ENCODE assay signal across 1 cellular context in genomic region chr19:12782424-12783225, GRCh38.
A peak's percentile ranks its signal among the peaks of the same experiment; 100 is the strongest.
TF ChIP-seq lines count a peak whose summit lies in the region.

No MANE protein-coding gene starts in this region.

TF ChIP-seq in WTC11, 78 proteins besides CTCF, POLR2A, EP300 and RAD21 (continued from another document):
- TF ChIP-seq ATF2 (CRISPR knock-in tag; IDR thresholded peaks at IDR 0.05; ENCODE audit: borderline replicate concordance, low read depth): no peak
- peak; percentile 34; the same call in 1 of the 2 replicates for TF ChIP-seq ZNF281 (CRISPR knock-in tag; IDR thresholded peaks at IDR 0.05)
- TF ChIP-seq CREB1 (CRISPR knock-in tag; IDR thresholded peaks at IDR 0.05): no peak
- no peak for TF ChIP-seq PRRX2 (CRISPR knock-in tag; IDR thresholded peaks at IDR 0.05)
- TF ChIP-seq SMAD4 (CRISPR knock-in tag; IDR thresholded peaks at IDR 0.05): no peak
- no peak for TF ChIP-seq ARID4B (CRISPR knock-in tag; IDR thresholded peaks at IDR 0.05; ENCODE audit: borderline replicate concordance)
- no peak for TF ChIP-seq ZNF512 (CRISPR knock-in tag; IDR thresholded peaks at IDR 0.05; ENCODE audit: borderline replicate concordance)
- no peak for TF ChIP-seq STAT6 (CRISPR knock-in tag; conservative IDR thresholded peaks at IDR 0.05; ENCODE audit: low read depth)
- TF ChIP-seq KAT7 (CRISPR knock-in tag; IDR thresholded peaks at IDR 0.05; ENCODE audit: borderline replicate concordance): no peak
- TF ChIP-seq AFF4 (CRISPR knock-in tag; IDR thresholded peaks at IDR 0.05; ENCODE audit: borderline replicate concordance): no peak
- TF ChIP-seq JUN (CRISPR knock-in tag; IDR thresholded peaks at IDR 0.05): no peak
- no peak for TF ChIP-seq ATF6 (CRISPR knock-in tag; IDR thresholded peaks at IDR 0.05)
- TF ChIP-seq E2F5 (CRISPR knock-in tag; IDR thresholded peaks at IDR 0.05): no peak
- no peak for TF ChIP-seq CBFB (CRISPR knock-in tag; IDR thresholded peaks at IDR 0.05; ENCODE audit: low read depth)
- TF ChIP-seq GABPB1 (CRISPR knock-in tag; IDR thresholded peaks at IDR 0.05): no peak
- no peak for TF ChIP-seq ATF3 (CRISPR knock-in tag; conservative IDR thresholded peaks at IDR 0.05)
